10 cellular contexts compared by ENCODE assay signal in the genomic region with DNA sequence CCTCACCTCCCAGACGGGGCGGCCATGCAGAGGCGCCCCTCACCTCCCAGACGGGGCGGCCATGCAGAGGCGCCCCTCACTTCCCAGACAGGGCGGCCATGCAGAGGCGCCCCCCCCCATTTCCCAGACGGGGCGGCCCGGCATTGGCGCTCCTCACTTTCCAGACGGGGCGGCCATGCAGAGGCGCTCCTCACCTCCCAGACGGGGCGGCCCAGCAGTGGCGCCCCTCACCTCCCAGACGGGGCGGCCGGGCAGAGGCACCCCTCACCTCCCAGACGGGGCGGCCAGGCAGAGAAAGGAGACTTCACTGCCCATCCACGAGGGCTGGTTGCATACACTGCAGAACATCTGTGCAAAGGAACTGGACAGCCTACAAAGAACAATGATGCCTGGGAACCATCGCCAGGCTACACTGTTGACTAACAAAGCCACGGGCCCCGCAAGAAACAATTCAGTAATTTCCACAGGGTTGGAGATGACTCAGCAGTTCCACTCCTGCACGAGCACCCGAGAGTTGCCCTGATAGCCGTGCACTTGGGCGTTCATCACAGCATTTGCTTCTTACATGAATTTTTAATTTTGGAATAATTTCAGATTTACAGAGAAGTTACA. TPM values are rescaled to one million over a fixed set of nuclear protein-coding genes. Genes with fewer than 3 reads are reported as not detected.
A peak's percentile ranks its signal among the peaks of the same experiment; 100 is the strongest.
DNase-seq lines count a peak whose midpoint lies in the region; TF ChIP-seq lines count a peak whose summit lies in the region.
"Had no signal": no experiment of that assay in that cellular context is flagged by ENCODE, and none has a peak within 500 bp of the region (broad histone marks: within the 10 kb centered on the region; RNA-seq: fewer than 3 reads in every experiment).

No MANE protein-coding gene starts in this region.

- TF ChIP-seq CTCF in fibroblast of pulmonary artery (IDR thresholded peaks at IDR 0.05; ENCODE audit: low read length, missing control alignments) (no peak), BE2C (IDR thresholded peaks at IDR 0.05; ENCODE audit: low read depth, low read length) (no peak)

- H3K27ac Mint-ChIP-seq in activated T-helper 2 cell treated with anti-CD3 and anti-CD28 coated beads, Interferon-gamma antibody, Interleukin-2, Interleukin-4, amounts not matched to agents 10 μg/mL and 5 μg/mL and 100 μg/mL, durations not matched to agents 14 hours and 24 hours and 36 hours, result no peak overlapping the region

- H3K9me3 Mint-ChIP-seq in activated T-helper 2 cell treated with anti-CD3 and anti-CD28 coated beads, Interferon-gamma antibody, Interleukin-2, Interleukin-4, amounts not matched to agents 10 μg/mL and 5 μg/mL and 100 μg/mL, durations not matched to agents 14 hours and 24 hours and 36 hours, result no peaks in the 10 kb centered on the region

- H3K9me3 ChIP-seq in BE2C, result no peaks in the 10 kb centered on the region

- DNase-seq in NCI-H82 (lab: John Stamatoyannopoulos, UW), result peak; percentile 25
- no peak for DNase-seq in NCI-H82 treated with DMSO at 0.1 percent for 48 hours (lab: John Stamatoyannopoulos, UW; ENCODE audit: unreplicated experiment)
- DNase-seq in OCI-M1 (lab: John Stamatoyannopoulos, UW), result peak; percentile 83
- DNase-seq in fibroblast of pulmonary artery (ENCODE audit: low read depth), result peak; percentile 85
- DNase-seq in posterior vena cava (ENCODE audit: low spot score), result peak; percentile 51
- DNase-seq in BE2C, result no peak
- no peak for DNase-seq in NCI-H187 (lab: John Stamatoyannopoulos, UW)
- no peak for DNase-seq in activated T-helper 2 cell treated with anti-CD3 and anti-CD28 coated beads, Interferon-gamma antibody, Interleukin-2, Interleukin-4, amounts not matched to agents 10 μg/mL and 5 μg/mL and 100 μg/mL, durations not matched to agents 14 hours and 24 hours and 36 hours (ENCODE audit: low spot score)
- DNase-seq: NCI-H446, small intestine had no signal

- no peak overlapping the region for H3K4me3 Mint-ChIP-seq in activated T-helper 2 cell treated with anti-CD3 and anti-CD28 coated beads, Interferon-gamma antibody, Interleukin-2, Interleukin-4, amounts not matched to agents 10 μg/mL and 5 μg/mL and 100 μg/mL, durations not matched to agents 14 hours and 24 hours and 36 hours (ENCODE audit: low read depth)

- H3K36me3 ChIP-seq in BE2C, result no peaks in the 10 kb centered on the region

- H3K27me3 ChIP-seq in BE2C, result no peaks in the 10 kb centered on the region

- H3K27me3 Mint-ChIP-seq in activated T-helper 2 cell treated with anti-CD3 and anti-CD28 coated beads, Interferon-gamma antibody, Interleukin-2, Interleukin-4, amounts not matched to agents 10 μg/mL and 5 μg/mL and 100 μg/mL, durations not matched to agents 14 hours and 24 hours and 36 hours (ENCODE audit: low read depth), result no peaks in the 10 kb centered on the region

- H3K4me1 ChIP-seq in BE2C, result peaks cover 3% of the 10 kb centered on the region; the same call in 1 of the 2 replicates

- H3K4me3 ChIP-seq in fibroblast of pulmonary artery (replicated peaks; ENCODE audit: low read depth, low read length) (no peak overlapping the region), BE2C (ENCODE audit: low read depth, low read length) (no peak overlapping the region)

- no peaks in the 10 kb centered on the region for H3K4me1 Mint-ChIP-seq in activated T-helper 2 cell treated with anti-CD3 and anti-CD28 coated beads, Interferon-gamma antibody, Interleukin-2, Interleukin-4, amounts not matched to agents 10 μg/mL and 5 μg/mL and 100 μg/mL, durations not matched to agents 14 hours and 24 hours and 36 hours (ENCODE audit: low read depth)

- intact Hi-C loops in posterior vena cava (cut with DNase I), result no loop called here
- intact Hi-C loops in activated T-helper 2 cell treated with anti-CD3 and anti-CD28 coated beads, Interferon-gamma antibody, Interleukin-2, Interleukin-4, amounts not matched to agents 10 μg/mL and 5 μg/mL and 100 μg/mL, durations not matched to agents 14 hours and 24 hours and 36 hours (cut with micrococcal nuclease), result no loop called here

- H3K36me3 Mint-ChIP-seq in activated T-helper 2 cell treated with anti-CD3 and anti-CD28 coated beads, Interferon-gamma antibody, Interleukin-2, Interleukin-4, amounts not matched to agents 10 μg/mL and 5 μg/mL and 100 μg/mL, durations not matched to agents 14 hours and 24 hours and 36 hours (ENCODE audit: low read depth), result no peaks in the 10 kb centered on the region

RNA-seq across cellular contexts. Expression of gene CTTN, which starts 58.7 kb away (rescaled TPM):
- 100 to 1,000 TPM; 192 to 195 TPM for total RNA-seq in posterior vena cava
- polyA plus RNA-seq in BE2C (2012; ENCODE audit: insufficient read depth, insufficient read length, low read depth), result 123 TPM
- 33.4 and 34.9 TPM in 2 replicates for total RNA-seq in activated T-helper 2 cell treated with anti-CD3 and anti-CD28 coated beads, Interferon-gamma antibody, Interleukin-2, Interleukin-4, amounts not matched to agents 10 μg/mL and 5 μg/mL and 100 μg/mL, durations not matched to agents 14 hours and 24 hours and 36 hours

Comparison
In these comparisons a context has a peak if more than half of its experiments do, and no peak if none do; other contexts are left out.
1. DNase-seq: peak in NCI-H82 (single experiment), OCI-M1 (single experiment), fibroblast of pulmonary artery (single experiment) and posterior vena cava (single experiment); none in NCI-H82 treated with DMSO at 0.1 percent for 48 hours (single experiment), BE2C (single experiment), NCI-H187 (0 of 2) and activated T-helper 2 cell treated with anti-CD3 and anti-CD28 coated beads, Interferon-gamma antibody, Interleukin-2, Interleukin-4, amounts not matched to agents 10 μg/mL and 5 μg/mL and 100 μg/mL, durations not matched to agents 14 hours and 24 hours and 36 hours (single experiment).